In the genomic region with DNA sequence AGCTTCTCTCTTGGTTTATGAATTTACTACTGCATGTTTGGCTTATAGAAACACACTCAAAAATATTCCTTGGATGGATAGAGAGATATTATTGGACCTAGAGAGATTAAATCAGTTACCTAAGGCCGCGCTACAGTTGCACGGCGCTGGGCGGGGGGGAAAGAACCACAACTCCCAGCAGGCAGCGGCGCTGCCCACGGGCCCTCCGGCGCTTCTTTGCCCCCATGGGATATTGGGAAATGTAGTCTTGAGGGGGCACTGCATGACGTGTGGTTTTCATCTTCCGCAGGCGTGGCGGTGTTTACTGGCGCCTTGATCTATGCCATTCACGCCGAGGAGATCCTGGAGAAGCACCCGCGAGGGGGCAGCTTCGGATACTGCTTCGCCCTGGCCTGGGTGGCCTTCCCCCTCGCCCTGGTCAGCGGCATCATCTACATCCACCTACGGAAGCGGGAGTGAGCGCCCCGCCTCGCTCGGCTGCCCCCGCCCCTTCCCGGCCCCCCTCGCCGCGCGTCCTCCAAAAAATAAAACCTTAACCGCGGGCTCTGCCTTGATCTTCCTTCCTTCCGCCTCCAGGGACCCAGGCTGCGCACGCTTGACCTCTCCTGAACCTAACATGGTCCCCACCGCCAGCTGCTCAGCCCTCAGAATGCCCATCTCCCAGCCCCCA, we compare ENCODE assay signal across 8 cellular contexts. TPM values are rescaled to one million over a fixed set of nuclear protein-coding genes. Genes with fewer than 3 reads are reported as not detected.
A peak's percentile ranks its signal among the peaks of the same experiment; 100 is the strongest.
DNase-seq lines count a peak whose midpoint lies in the region; ATAC-seq and TF ChIP-seq lines count a peak whose summit lies in the region.

No MANE protein-coding gene starts in this region.

- peak; percentile 32 for ATAC-seq in HG02642 (IDR thresholded peaks at IDR 0.05; ENCODE audit: poor library complexity, unreplicated experiment)
- ATAC-seq in GM21447 (IDR thresholded peaks at IDR 0.05; ENCODE audit: unreplicated experiment) = no peak

- peak overlapping the region; percentile 73 to 99 (median 96) for H3K27ac ChIP-seq in dorsolateral prefrontal cortex

- BruUV-seq in Calu3 (replicated peaks; lab: Mats Ljungman, UMichigan) = no TSS peak

- H3K9me3 Mint-ChIP-seq in Calu3 (ENCODE audit: low read depth, unreplicated experiment) = no peaks in the 10 kb centered on the region
- peaks cover 2% of the 10 kb centered on the region for H3K9me3 Mint-ChIP-seq in activated CD4-positive, alpha-beta memory T cell treated with anti-CD3 and anti-CD28 coated beads for 36 hours
- H3K9me3 Mint-ChIP-seq in mesothelial cell of epicardium = no peaks in the 10 kb centered on the region

- H3K4me3 Mint-ChIP-seq in Calu3 (ENCODE audit: low read depth, unreplicated experiment) (peak overlapping the region; percentile 80), mesothelial cell of epicardium (peak overlapping the region; percentile 85)
- H3K4me3 Mint-ChIP-seq in activated CD4-positive, alpha-beta memory T cell treated with anti-CD3 and anti-CD28 coated beads for 36 hours = peak overlapping the region; percentile 72

- CTCF ChIA-PET in Calu3 (lab: Charles Lee) = interaction anchor here (1.6 to 2.1 kb wide), 2 partner anchors 9 to 10 kb away, joined by 3 to 7 read pairs; no protein-coding TSS in a partner anchor
- CTCF ChIA-PET in activated CD4-positive, alpha-beta memory T cell treated with anti-CD3 and anti-CD28 coated beads for 36 hours (lab: Charles Lee) = interaction anchor here (14.1 kb wide), 1 partner anchor 11 kb away, joined by 354 read pairs; the partner anchor contains the start of gene EMP3

- peaks cover 71% of the 10 kb centered on the region for H3K36me3 Mint-ChIP-seq in Calu3 (ENCODE audit: insufficient read depth, unreplicated experiment)
- peaks cover 41% of the 10 kb centered on the region for H3K36me3 Mint-ChIP-seq in activated CD4-positive, alpha-beta memory T cell treated with anti-CD3 and anti-CD28 coated beads for 36 hours
- H3K36me3 Mint-ChIP-seq in mesothelial cell of epicardium = peaks cover 6% of the 10 kb centered on the region

- DNase-seq in Calu3 (peak; percentile 91), NCI-H2227 treated with DMSO at 0.1 percent for 48 hours (lab: John Stamatoyannopoulos, UW) (peak; percentile 71), dorsolateral prefrontal cortex (peak; percentile 81 to 94 (median 92)), mesothelial cell of epicardium (ENCODE audit: low spot score in 2 of 2, unreplicated experiment in 2 of 2) (peak; percentile 54 to 83)
- DNase-seq in activated CD4-positive, alpha-beta memory T cell treated with anti-CD3 and anti-CD28 coated beads for 36 hours = peak; percentile 90
- peak; percentile 66 to 71 for DNase-seq in stimulated activated CD8-positive, alpha-beta memory T cell treated with anti-CD3 and anti-CD28 coated beads, Interleukin-2, amount 100 ng/mL, for 1 hour (ENCODE audit: low read depth in 2 of 2)

- TF ChIP-seq CTCF in Calu3 (IDR thresholded peaks at IDR 0.05; ENCODE audit: unreplicated experiment) = no peak
- peak in 49 of 56 donors; percentile 8 to 64 (median 39) for TF ChIP-seq CTCF in dorsolateral prefrontal cortex (IDR thresholded peaks at IDR 0.05 in 54 of 56, conservative IDR thresholded peaks at IDR 0.05 in 2 of 56; ENCODE audit: low read depth in 1 of 56, partially characterized antibody in 56 of 56)
- TF ChIP-seq CTCF in mesothelial cell of epicardium (IDR thresholded peaks at IDR 0.05; ENCODE audit: unreplicated experiment) = no peak

- no peaks in the 10 kb centered on the region for H3K27me3 ChIP-seq in dorsolateral prefrontal cortex

- H3K27me3 Mint-ChIP-seq in Calu3 (ENCODE audit: unreplicated experiment) (no peaks in the 10 kb centered on the region), mesothelial cell of epicardium (ENCODE audit: low read depth) (no peaks in the 10 kb centered on the region)
- H3K27me3 Mint-ChIP-seq in activated CD4-positive, alpha-beta memory T cell treated with anti-CD3 and anti-CD28 coated beads for 36 hours = no peaks in the 10 kb centered on the region

- peak overlapping the region; percentile 52 to 93 (median 75) for H3K4me3 ChIP-seq in dorsolateral prefrontal cortex

- H3K4me1 Mint-ChIP-seq in Calu3 (ENCODE audit: low read depth, unreplicated experiment) = peaks cover 67% of the 10 kb centered on the region
- peaks cover 70% of the 10 kb centered on the region for H3K4me1 Mint-ChIP-seq in activated CD4-positive, alpha-beta memory T cell treated with anti-CD3 and anti-CD28 coated beads for 36 hours (ENCODE audit: low read depth)
- peaks cover 55% of the 10 kb centered on the region for H3K4me1 Mint-ChIP-seq in mesothelial cell of epicardium

- intact Hi-C loops in Calu3 (cut with micrococcal nuclease; ENCODE audit: unreplicated experiment) (loop anchor here (10.0 kb wide), 1 partner anchor 155 kb away; no protein-coding TSS in a partner anchor), dorsolateral prefrontal cortex (cut with DNase I) (loop anchor here in 1 of 2 donors (1.0 kb wide), 1 partner anchor 34 kb away; the partner anchor contains the start of gene SYNGR4)
- intact Hi-C loops in activated CD4-positive, alpha-beta memory T cell treated with anti-CD3 and anti-CD28 coated beads for 36 hours (cut with micrococcal nuclease) = loop anchor here (5.0 to 10.0 kb wide), 7 partner anchors 67 to 585 kb away; partner anchors contain the start of genes CARD8, FAM83E, LIG1 and LMTK3

- peak overlapping the region; percentile 76 for H3K27ac Mint-ChIP-seq in Calu3 (ENCODE audit: unreplicated experiment)
- H3K27ac Mint-ChIP-seq in activated CD4-positive, alpha-beta memory T cell treated with anti-CD3 and anti-CD28 coated beads for 36 hours = peak overlapping the region; percentile 91
- H3K27ac Mint-ChIP-seq in mesothelial cell of epicardium = peak overlapping the region; percentile 85

- POLR2A ChIA-PET in activated CD4-positive, alpha-beta memory T cell treated with anti-CD3 and anti-CD28 coated beads for 36 hours (lab: Charles Lee) = interaction anchor here (1.7 kb wide), 1 partner anchor 9 kb away, joined by 7 read pairs; a partner anchor contains a TSS

RNA-seq across cellular contexts. Expression of gene EMP3, which starts 4.8 kb away (rescaled TPM):
- total RNA-seq in Calu3 (2022) = 27.5 and 29.5 TPM in 2 replicates
- 100 to 1,000 TPM; 168 to 179 TPM for total RNA-seq in activated CD4-positive, alpha-beta memory T cell treated with anti-CD3 and anti-CD28 coated beads for 36 hours
- total RNA-seq in dorsolateral prefrontal cortex = 10 to 100 TPM in 87 of 120 experiments, 1 to 10 TPM in 33; 4.7 to 52.1 (median 14.3) TPM
- 50.2 to 57.3 TPM (median 52.5 TPM) in 3 replicates for total RNA-seq in mesothelial cell of epicardium

RNA-seq across cellular contexts. Expression of gene TMEM143, which starts 33.6 kb away (rescaled TPM):
- total RNA-seq in Calu3 (2022) (10.4 and 14.8 TPM in 2 replicates), dorsolateral prefrontal cortex (10 to 100 TPM in 119 of 120 experiments, 1 to 10 TPM in 1; 9.2 to 32.0 (median 16.5) TPM), mesothelial cell of epicardium (8.2 to 11.7 TPM (median 8.6 TPM) in 3 replicates)
- total RNA-seq in activated CD4-positive, alpha-beta memory T cell treated with anti-CD3 and anti-CD28 coated beads for 36 hours = 10 to 100 TPM; 17.1 to 17.9 TPM

RNA-seq across cellular contexts. Expression of gene SYNGR4, which starts 34.0 kb away (rescaled TPM):
- not detected in 2 replicates for total RNA-seq in Calu3 (2022)
- total RNA-seq in activated CD4-positive, alpha-beta memory T cell treated with anti-CD3 and anti-CD28 coated beads for 36 hours = under 1 TPM in 1 of 2 experiments, not detected in 1; 0.21 TPM
- 1 to 10 TPM in 5 of 120 experiments, under 1 TPM in 8, not detected in 107; 0.50 to 3.0 (median 0.83) TPM for total RNA-seq in dorsolateral prefrontal cortex
- not detected in 3 replicates for total RNA-seq in mesothelial cell of epicardium

Comparison
In these comparisons a context has a peak if more than half of its experiments do, and no peak if none do; other contexts are left out.
1. CTCF ChIP-seq: peak in dorsolateral prefrontal cortex (49 of 56); none in Calu3 (single experiment) and mesothelial cell of epicardium (single experiment).
2. Peak in every context shown above with its lines, with median percentiles within 50 percentile points of each other: DNase-seq, H3K27ac Mint-ChIP-seq and H3K4me3 Mint-ChIP-seq.